ENCODE assay signal across 18 cellular contexts in genomic region chr17:65670667-65671371, GRCh38.
DNase-seq lines count a peak whose midpoint lies in the region; TF ChIP-seq lines count a peak whose summit lies in the region.
"Had no signal": no experiment of that assay in that cellular context is flagged by ENCODE, and none has a peak within 500 bp of the region (broad histone marks: within the 10 kb centered on the region; RNA-seq: fewer than 3 reads in every experiment).

No MANE protein-coding gene starts in this region.

- no peak for TF ChIP-seq POLR2A in breast epithelium (IDR thresholded peaks at IDR 0.05)

- intact Hi-C loops in breast epithelium (cut with DNase I; ENCODE audit: low total_unique reads) = no loop called here

- no peak overlapping the region for H2BK15ac ChIP-seq in mesendoderm (replicated peaks; ENCODE audit: low read depth)

- no peak overlapping the region for H2BK5ac ChIP-seq in mesendoderm (ENCODE audit: low read length)

- DNase-seq in NCI-H345 (lab: John Stamatoyannopoulos, UW) (peak; percentile 2), NCI-H345 treated with DMSO at 0.1 percent for 48 hours (lab: John Stamatoyannopoulos, UW; ENCODE audit: unreplicated experiment) (no peak), NCI-H146 (lab: John Stamatoyannopoulos, UW) (peak; percentile 75), SHP77 (lab: John Stamatoyannopoulos, UW) (peak; percentile 85 to 90), retinal pigment epithelial cell (ENCODE audit: low read depth) (peak; percentile 69), mesendoderm (no peak), NCI-H2171 (lab: John Stamatoyannopoulos, UW) (no peak), breast epithelium (ENCODE audit: low spot score in 2 of 2) (no peak)
- DNase-seq: CD8-positive, alpha-beta T cell; GDM1; HCEC 1CT; NCI-H1105 treated with DMSO at 0.1 percent for 48 hours; NCI-H2081 treated with DMSO at 0.1 percent for 48 hours; NCI-H446; NK-92 treated with Interleukin-12 subunit alpha and Interleukin-12 subunit beta, amount 100 ng/mL, for 24 hours had no signal

- H3K56ac ChIP-seq in mesendoderm (ENCODE audit: low read length) = no peak overlapping the region

- H3K4me1 ChIP-seq in mesendoderm (ENCODE audit: control insufficient read depth, low read depth, low read length) (no peaks in the 10 kb centered on the region), breast epithelium (no peaks in the 10 kb centered on the region)
- H3K4me1 ChIP-seq: BLaER1 had no signal

- no peaks in the 10 kb centered on the region for H3K79me2 ChIP-seq in mesendoderm (ENCODE audit: control insufficient read depth, insufficient read depth, low read length)

- no CpG with 5 or more reads among the region's 7 CpGs for WGBS in mesendoderm (ENCODE audit: extremely low coverage, insufficient coverage, low lambda C conversion rate)

- no peaks in the 10 kb centered on the region for H3K9me3 ChIP-seq in breast epithelium

- H3K27me3 ChIP-seq in mesendoderm (ENCODE audit: insufficient read depth, low read length, poor library complexity) (no peaks in the 10 kb centered on the region), breast epithelium (no peaks in the 10 kb centered on the region)
- H3K27me3 ChIP-seq: BLaER1 had no signal

- TF ChIP-seq CTCF in retinal pigment epithelial cell (conservative IDR thresholded peaks at IDR 0.05; ENCODE audit: low read depth, low read length) (no peak), breast epithelium (IDR thresholded peaks at IDR 0.05) (no peak)

- no peak overlapping the region for H3K23ac ChIP-seq in mesendoderm (ENCODE audit: low read length)

- H3K79me1 ChIP-seq in mesendoderm (ENCODE audit: low read length) = no peaks in the 10 kb centered on the region

- H3K4ac ChIP-seq in mesendoderm (ENCODE audit: low read depth, low read length) = no peak overlapping the region

- H3K4me3 ChIP-seq in retinal pigment epithelial cell (ENCODE audit: low read length) = no peak overlapping the region
- no peak overlapping the region for H3K4me3 ChIP-seq in mesendoderm (ENCODE audit: low read length)
- H3K4me3 ChIP-seq in breast epithelium = no peak overlapping the region
- H3K4me3 ChIP-seq: BLaER1 had no signal

- H3K18ac ChIP-seq in mesendoderm (ENCODE audit: low read length) = no peak overlapping the region

- H4K5ac ChIP-seq in mesendoderm (ENCODE audit: low read length) = no peak overlapping the region

- H3K36me3 ChIP-seq in mesendoderm (ENCODE audit: control insufficient read depth, insufficient read depth, low read length) = no peaks in the 10 kb centered on the region
- H3K36me3 ChIP-seq in breast epithelium = no peaks in the 10 kb centered on the region
- H3K36me3 ChIP-seq: BLaER1 had no signal

- no peak overlapping the region for H2BK120ac ChIP-seq in mesendoderm (ENCODE audit: low read depth, low read length)

- no peak overlapping the region for H2AK5ac ChIP-seq in mesendoderm (ENCODE audit: low read length)

- no peak overlapping the region for H4K8ac ChIP-seq in mesendoderm (ENCODE audit: low read depth, low read length)

- H3K4me2 ChIP-seq in mesendoderm (ENCODE audit: low read length) = no peak overlapping the region
- H3K4me2 ChIP-seq: BLaER1, KMS-11 had no signal

- H3K9ac ChIP-seq in mesendoderm (ENCODE audit: low read length) = no peak overlapping the region
- H3K9ac ChIP-seq: BLaER1, KMS-11 had no signal

- H3K27ac ChIP-seq in mesendoderm (ENCODE audit: low read depth, low read length) (no peak overlapping the region), breast epithelium (no peak overlapping the region)
- H3K27ac ChIP-seq: BLaER1, KMS-11, RWPE1 had no signal

Comparison
In these comparisons a context has a peak if more than half of its experiments do, and no peak if none do; other contexts are left out.
1. DNase-seq: peak in NCI-H345 (single experiment), NCI-H146 (single experiment), SHP77 (2 of 2) and retinal pigment epithelial cell (single experiment); none in NCI-H345 treated with DMSO at 0.1 percent for 48 hours (single experiment), mesendoderm (single experiment), NCI-H2171 (single experiment) and breast epithelium (0 of 2).